Comparison of ENCODE assay signal across 18 cellular contexts in the genomic region with DNA sequence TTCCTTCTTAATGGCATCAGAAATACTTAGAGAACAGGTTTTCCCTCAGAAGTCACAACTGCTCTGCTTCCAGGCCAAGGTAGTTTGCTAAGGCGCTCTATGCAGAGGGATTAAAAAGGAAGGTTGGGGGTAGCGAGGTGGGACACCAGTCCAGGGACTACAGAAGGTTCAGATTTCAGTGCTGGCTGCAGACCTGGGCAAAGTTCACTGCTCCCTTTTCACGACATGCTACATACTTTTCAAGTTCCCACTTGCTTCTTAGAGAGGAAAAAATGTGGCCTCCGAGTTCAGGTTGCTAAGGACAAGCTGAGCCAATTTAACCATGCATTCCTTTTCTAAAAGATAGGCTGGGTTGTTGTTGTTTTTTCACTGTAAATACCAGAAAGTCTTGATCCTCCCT.
DNase-seq lines count a peak whose midpoint lies in the region; ATAC-seq and TF ChIP-seq lines count a peak whose summit lies in the region.
"Had no signal": no experiment of that assay in that cellular context is flagged by ENCODE, and none has a peak within 500 bp of the region (broad histone marks: within the 10 kb centered on the region; RNA-seq: fewer than 3 reads in every experiment).

No MANE protein-coding gene starts in this region.

- no peaks in the 10 kb centered on the region for H3K9me2 ChIP-seq in hepatocyte (replicated peaks; ENCODE audit: insufficient read depth)

- no peaks in the 10 kb centered on the region for H3K36me3 ChIP-seq in hepatocyte (replicated peaks; ENCODE audit: insufficient read depth, low read depth)
- no peaks in the 10 kb centered on the region for H3K36me3 ChIP-seq in neural progenitor cell
- H3K36me3 ChIP-seq in gastroesophageal sphincter, result no peaks in the 10 kb centered on the region
- H3K36me3 ChIP-seq: spleen, upper lobe of right lung had no signal

- TF ChIP-seq EP300 in gastroesophageal sphincter (IDR thresholded peaks at IDR 0.05), result no peak

- peaks cover 15% of the 10 kb centered on the region for H3K4me1 Mint-ChIP-seq in neural progenitor cell

- peak overlapping the region; percentile 67 for H3K27ac ChIP-seq in hepatocyte
- no peak overlapping the region for H3K27ac ChIP-seq in neural progenitor cell
- H3K27ac ChIP-seq in gastroesophageal sphincter, result peak overlapping the region in 2 of 4 donors; percentile 33 to 56
- H3K27ac ChIP-seq: spleen, upper lobe of right lung had no signal

- H3K79me2 ChIP-seq in hepatocyte (no peaks in the 10 kb centered on the region), neural progenitor cell (ENCODE audit: low read depth) (no peaks in the 10 kb centered on the region)

- peak; percentile 40 for DNase-seq in EH (ENCODE audit: low read depth)
- peak; percentile 39 for DNase-seq in amniotic epithelial cell (ENCODE audit: low read depth)
- DNase-seq in hepatocyte (ENCODE audit: low spot score), result peak; percentile 55
- DNase-seq in neural progenitor cell (ENCODE audit: low spot score), result peak; percentile 21
- DNase-seq in activated T-cell treated with anti-CD3 and anti-CD28 coated beads, Interleukin-2, amount 50 U/mL, for 1 hour, result no peak
- no peak for DNase-seq in H4 (ENCODE audit: low spot score)
- DNase-seq in sciatic nerve (ENCODE audit: low spot score), result no peak
- DNase-seq: effector memory CD4-positive, alpha-beta T cell; mucosa of descending colon; NCI-H1436; NCI-H2227 treated with DMSO at 0.1 percent for 48 hours; occipital lobe; spleen; stimulated activated naive CD4-positive, alpha-beta T cell treated with Interleukin-2 at 50 U/mL for 16 hours; T-helper 1 cell; upper lobe of right lung had no signal

- no peaks in the 10 kb centered on the region for H4K20me1 ChIP-seq in hepatocyte (ENCODE audit: insufficient read depth, poor library complexity, severe bottlenecking)
- no peaks in the 10 kb centered on the region for H4K20me1 ChIP-seq in neural progenitor cell (ENCODE audit: low read depth)

- H3K4me3 Mint-ChIP-seq in neural progenitor cell, result no peak overlapping the region

- H3K4me2 ChIP-seq in hepatocyte (peak overlapping the region; percentile 59), neural progenitor cell (peak overlapping the region; percentile 48)

- H3K27me3 ChIP-seq in hepatocyte (no peaks in the 10 kb centered on the region), neural progenitor cell (no peaks in the 10 kb centered on the region), gastroesophageal sphincter (no peaks in the 10 kb centered on the region)
- H3K27me3 ChIP-seq: spleen, upper lobe of right lung had no signal

- TF ChIP-seq POLR2A in gastroesophageal sphincter (IDR thresholded peaks at IDR 0.05), result no peak

- WGBS in hepatocyte (ENCODE audit: low lambda C conversion rate, missing lambda C conversion rate), result 23% methylated on average over 4 of the region's 4 CpGs
- 52 to 55% methylated on average over 4 of the region's 4 CpGs for WGBS in gastroesophageal sphincter (ENCODE audit: low coverage in 1 of 2), 2 donors

- no peaks in the 10 kb centered on the region for H3K9me3 ChIP-seq in hepatocyte (ENCODE audit: low read depth)
- no peaks in the 10 kb centered on the region for H3K9me3 ChIP-seq in neural progenitor cell (ENCODE audit: low read depth)
- H3K9me3 ChIP-seq in gastroesophageal sphincter, result no peaks in the 10 kb centered on the region
- H3K9me3 ChIP-seq: mucosa of descending colon, spleen, upper lobe of right lung had no signal

- peaks cover 16% of the 10 kb centered on the region for H3K36me3 Mint-ChIP-seq in neural progenitor cell

- H3K9me3 Mint-ChIP-seq in neural progenitor cell, result peaks cover 13% of the 10 kb centered on the region

- H3K27me3 Mint-ChIP-seq in neural progenitor cell (ENCODE audit: insufficient read depth, low read depth), result peaks cover 3% of the 10 kb centered on the region

- H3F3A ChIP-seq in neural progenitor cell (ENCODE audit: low read depth), result peaks cover 21% of the 10 kb centered on the region

- TF ChIP-seq CTCF in hepatocyte (IDR thresholded peaks at IDR 0.05; ENCODE audit: poor library complexity) (no peak), neural progenitor cell (IDR thresholded peaks at IDR 0.05) (no peak), gastroesophageal sphincter (IDR thresholded peaks at IDR 0.05) (no peak)

- ATAC-seq in gastroesophageal sphincter, result no peak
- no peak for ATAC-seq in sciatic nerve
- ATAC-seq: activated CD4-positive, CD25-positive, alpha-beta regulatory T cell treated with anti-CD3 and anti-CD28 coated beads, Interleukin-2, amount 50 U/mL, for 24 hours; mucosa of descending colon had no signal

- no peak overlapping the region for H3K4me3 ChIP-seq in hepatocyte
- H3K4me3 ChIP-seq in neural progenitor cell, result no peak overlapping the region
- no peak overlapping the region for H3K4me3 ChIP-seq in gastroesophageal sphincter
- H3K4me3 ChIP-seq: mucosa of descending colon, spleen, upper lobe of right lung had no signal

- H2AFZ ChIP-seq in hepatocyte (no peak overlapping the region), neural progenitor cell (replicated peaks) (no peak overlapping the region)

- no peak overlapping the region for H3K27ac Mint-ChIP-seq in neural progenitor cell

- intact Hi-C loops in sciatic nerve (cut with DNase I), result no loop called here

- H3K9ac ChIP-seq in neural progenitor cell, result no peak overlapping the region

- H3K4me1 ChIP-seq in hepatocyte (ENCODE audit: insufficient read depth) (peaks cover 21% of the 10 kb centered on the region), neural progenitor cell (peaks cover 30% of the 10 kb centered on the region), gastroesophageal sphincter (peaks cover 11 to 42% (median 12%) of the 10 kb centered on the region in 3 donors)
- H3K4me1 ChIP-seq: spleen, upper lobe of right lung had no signal

Comparison
In these comparisons a context has a peak if more than half of its experiments do, and no peak if none do; other contexts are left out.
1. DNase-seq: peak in EH (single experiment), amniotic epithelial cell (single experiment), hepatocyte (single experiment) and neural progenitor cell (single experiment); none in activated T-cell treated with anti-CD3 and anti-CD28 coated beads, Interleukin-2, amount 50 U/mL, for 1 hour (single experiment), H4 (single experiment) and sciatic nerve (single experiment).